ENCODE assay signal across 1 cellular context in the genomic region with DNA sequence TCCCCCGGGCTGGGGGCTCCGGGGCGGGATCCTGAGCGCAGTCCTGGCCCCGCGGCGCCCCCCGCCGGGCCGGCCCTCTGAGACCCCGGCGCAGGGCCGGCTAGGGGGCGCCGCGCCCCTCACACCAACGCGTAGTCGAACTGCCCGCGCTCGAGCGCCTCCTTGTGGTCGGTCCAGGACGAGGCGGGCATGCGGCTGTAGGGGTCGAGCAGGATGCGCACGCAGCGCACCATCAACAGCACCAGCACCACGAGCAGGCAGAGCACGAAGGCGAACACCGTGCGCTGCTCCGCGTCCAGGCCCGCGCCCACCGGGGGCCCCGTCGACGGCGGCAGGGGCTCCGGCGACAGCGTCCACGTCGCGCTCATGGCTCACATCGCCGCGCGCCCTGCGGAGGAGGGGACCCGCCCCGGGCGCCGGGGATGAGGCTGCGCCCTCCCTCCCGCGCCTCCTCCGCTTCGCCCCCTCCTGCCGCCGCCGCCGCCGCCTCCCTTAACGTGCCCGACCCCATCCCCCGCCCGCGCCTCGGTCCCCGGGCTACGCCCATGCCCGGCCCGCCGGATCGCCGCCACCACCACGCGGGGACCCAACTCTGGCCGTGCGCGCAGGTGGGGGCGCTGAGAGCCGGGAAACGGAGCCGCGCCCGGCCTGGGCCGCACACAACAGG.
A peak's percentile ranks its signal among the peaks of the same experiment; 100 is the strongest.
TF ChIP-seq lines count a peak whose summit lies in the region.

No MANE protein-coding gene starts in this region.

TF ChIP-seq in HepG2, 621 proteins besides CTCF, POLR2A, EP300 and RAD21 (continued from another document and continues in another):
- TF ChIP-seq, protein P1, sequence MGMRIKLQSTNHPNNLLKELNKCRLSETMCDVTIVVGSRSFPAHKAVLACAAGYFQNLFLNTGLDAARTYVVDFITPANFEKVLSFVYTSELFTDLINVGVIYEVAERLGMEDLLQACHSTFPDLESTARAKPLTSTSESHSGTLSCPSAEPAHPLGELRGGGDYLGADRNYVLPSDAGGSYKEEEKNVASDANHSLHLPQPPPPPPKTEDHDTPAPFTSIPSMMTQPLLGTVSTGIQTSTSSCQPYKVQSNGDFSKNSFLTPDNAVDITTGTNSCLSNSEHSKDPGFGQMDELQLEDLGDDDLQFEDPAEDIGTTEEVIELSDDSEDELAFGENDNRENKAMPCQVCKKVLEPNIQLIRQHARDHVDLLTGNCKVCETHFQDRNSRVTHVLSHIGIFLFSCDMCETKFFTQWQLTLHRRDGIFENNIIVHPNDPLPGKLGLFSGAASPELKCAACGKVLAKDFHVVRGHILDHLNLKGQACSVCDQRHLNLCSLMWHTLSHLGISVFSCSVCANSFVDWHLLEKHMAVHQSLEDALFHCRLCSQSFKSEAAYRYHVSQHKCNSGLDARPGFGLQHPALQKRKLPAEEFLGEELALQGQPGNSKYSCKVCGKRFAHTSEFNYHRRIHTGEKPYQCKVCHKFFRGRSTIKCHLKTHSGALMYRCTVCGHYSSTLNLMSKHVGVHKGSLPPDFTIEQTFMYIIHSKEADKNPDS (CRISPR knock-in tag; IDR thresholded peaks at IDR 0.05): peak; percentile 61; the same call in 1 of the 2 replicates
- TF ChIP-seq TRIM24 (CRISPR knock-in tag; IDR thresholded peaks at IDR 0.05) (no peak), ZNF768 (CRISPR knock-in tag; IDR thresholded peaks at IDR 0.05) (peak; percentile 61; the same call in 1 of the 2 replicates), JDP2 (CRISPR knock-in tag; IDR thresholded peaks at IDR 0.05; ENCODE audit: borderline replicate concordance) (no peak; the same call in 1 of the 2 replicates), YEATS2 (CRISPR knock-in tag; IDR thresholded peaks at IDR 0.05; ENCODE audit: borderline replicate concordance) (no peak), ZNF335 (CRISPR knock-in tag; IDR thresholded peaks at IDR 0.05) (no peak), NONO (IDR thresholded peaks at IDR 0.05) (no peak), NONO (CRISPR knock-in tag; conservative IDR thresholded peaks at IDR 0.05) (peak; percentile 67), AHR (CRISPR knock-in tag; IDR thresholded peaks at IDR 0.05) (peak; percentile 86; the same call in 1 of the 2 replicates), ETV5 (CRISPR knock-in tag; IDR thresholded peaks at IDR 0.05; ENCODE audit: borderline replicate concordance) (peak; percentile 32; the same call in 1 of the 2 replicates), ZNF816 (CRISPR knock-in tag; IDR thresholded peaks at IDR 0.05; ENCODE audit: borderline replicate concordance) (no peak), SAP130 (CRISPR knock-in tag; IDR thresholded peaks at IDR 0.05; ENCODE audit: low read depth) (peak; percentile 73), HOXA3 (CRISPR knock-in tag; IDR thresholded peaks at IDR 0.05) (peak; percentile 82), ZFP37 (CRISPR knock-in tag; IDR thresholded peaks at IDR 0.05; ENCODE audit: borderline replicate concordance) (0 out of 2 replicates have a peak, but pooled peaks have one; percentile 50), ZNF709 (CRISPR knock-in tag; IDR thresholded peaks at IDR 0.05) (peak; percentile 54), ZNF124 (CRISPR knock-in tag; IDR thresholded peaks at IDR 0.05) (no peak), NAIF1 (CRISPR knock-in tag; IDR thresholded peaks at IDR 0.05; ENCODE audit: borderline replicate concordance) (no peak), MYC (CRISPR knock-in tag; IDR thresholded peaks at IDR 0.05; ENCODE audit: borderline replicate concordance) (peak; percentile 88), ZNF577 (CRISPR knock-in tag; IDR thresholded peaks at IDR 0.05; ENCODE audit: borderline replicate concordance, low read depth) (no peak), XBP1 (CRISPR knock-in tag; IDR thresholded peaks at IDR 0.05) (no peak), ETV6 (CRISPR knock-in tag; conservative IDR thresholded peaks at IDR 0.05) (peak; percentile 69; the same call in 1 of the 2 replicates), HES4 (CRISPR knock-in tag; IDR thresholded peaks at IDR 0.05; ENCODE audit: borderline replicate concordance) (0 out of 2 replicates have a peak, but pooled peaks have one; percentile 46), ZKSCAN5 (CRISPR knock-in tag; IDR thresholded peaks at IDR 0.05) (no peak), POLR2AphosphoS5 (IDR thresholded peaks at IDR 0.05; ENCODE audit: low read depth, low read length) (no peak), HNRNPLL (IDR thresholded peaks at IDR 0.05; ENCODE audit: low read depth, low read length, poor library complexity, severe bottlenecking) (peak; percentile 83), RCOR2 (CRISPR knock-in tag; IDR thresholded peaks at IDR 0.05) (no peak), ZNF614 (CRISPR knock-in tag; IDR thresholded peaks at IDR 0.05; ENCODE audit: borderline replicate concordance) (no peak), RXRA (CRISPR knock-in tag; IDR thresholded peaks at IDR 0.05) (peak; percentile 51; the same call in 1 of the 2 replicates), ZSCAN12 (CRISPR knock-in tag; IDR thresholded peaks at IDR 0.05) (0 out of 2 replicates have a peak, but pooled peaks have one; percentile 68), ZFP41 (CRISPR knock-in tag; IDR thresholded peaks at IDR 0.05; ENCODE audit: borderline replicate concordance) (peak; percentile 88; the same call in 1 of the 2 replicates), KMT2B (CRISPR knock-in tag; IDR thresholded peaks at IDR 0.05) (peak; percentile 34; the same call in 1 of the 2 replicates), MTF1 (CRISPR knock-in tag; IDR thresholded peaks at IDR 0.05) (0 out of 2 replicates have a peak, but pooled peaks have one; percentile 63), GABPA (IDR thresholded peaks at IDR 0.05; ENCODE audit: low read depth, low read length) (no peak), GABPA (CRISPR knock-in tag; IDR thresholded peaks at IDR 0.05; ENCODE audit: low read depth) (no peak), ZNF263 (CRISPR knock-in tag; IDR thresholded peaks at IDR 0.05) (0 out of 2 replicates have a peak, but pooled peaks have one; percentile 43), TSC22D2 (CRISPR knock-in tag; IDR thresholded peaks at IDR 0.05; ENCODE audit: borderline replicate concordance) (0 out of 2 replicates have a peak, but pooled peaks have one; percentile 60), KLF11 (CRISPR knock-in tag; IDR thresholded peaks at IDR 0.05) (no peak), NR2F6 (IDR thresholded peaks at IDR 0.05) (no peak), NR2F6 (CRISPR knock-in tag; IDR thresholded peaks at IDR 0.05) (peak; percentile 74)
- TF ChIP-seq, protein P2, sequence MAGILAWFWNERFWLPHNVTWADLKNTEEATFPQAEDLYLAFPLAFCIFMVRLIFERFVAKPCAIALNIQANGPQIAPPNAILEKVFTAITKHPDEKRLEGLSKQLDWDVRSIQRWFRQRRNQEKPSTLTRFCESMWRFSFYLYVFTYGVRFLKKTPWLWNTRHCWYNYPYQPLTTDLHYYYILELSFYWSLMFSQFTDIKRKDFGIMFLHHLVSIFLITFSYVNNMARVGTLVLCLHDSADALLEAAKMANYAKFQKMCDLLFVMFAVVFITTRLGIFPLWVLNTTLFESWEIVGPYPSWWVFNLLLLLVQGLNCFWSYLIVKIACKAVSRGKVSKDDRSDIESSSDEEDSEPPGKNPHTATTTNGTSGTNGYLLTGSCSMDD (CRISPR knock-in tag; IDR thresholded peaks at IDR 0.05): peak; percentile 68; the same call in 1 of the 2 replicates
- TF ChIP-seq, protein P3, sequence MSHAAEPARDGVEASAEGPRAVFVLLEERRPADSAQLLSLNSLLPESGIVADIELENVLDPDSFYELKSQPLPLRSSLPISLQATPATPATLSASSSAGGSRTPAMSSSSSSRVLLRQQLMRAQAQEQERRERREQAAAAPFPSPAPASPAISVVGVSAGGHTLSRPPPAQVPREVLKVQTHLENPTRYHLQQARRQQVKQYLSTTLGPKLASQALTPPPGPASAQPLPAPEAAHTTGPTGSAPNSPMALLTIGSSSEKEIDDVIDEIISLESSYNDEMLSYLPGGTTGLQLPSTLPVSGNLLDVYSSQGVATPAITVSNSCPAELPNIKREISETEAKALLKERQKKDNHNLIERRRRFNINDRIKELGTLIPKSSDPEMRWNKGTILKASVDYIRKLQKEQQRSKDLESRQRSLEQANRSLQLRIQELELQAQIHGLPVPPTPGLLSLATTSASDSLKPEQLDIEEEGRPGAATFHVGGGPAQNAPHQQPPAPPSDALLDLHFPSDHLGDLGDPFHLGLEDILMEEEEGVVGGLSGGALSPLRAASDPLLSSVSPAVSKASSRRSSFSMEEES (CRISPR knock-in tag; IDR thresholded peaks at IDR 0.05): peak; percentile 39; the same call in 1 of the 2 replicates
- TF ChIP-seq, protein P4, sequence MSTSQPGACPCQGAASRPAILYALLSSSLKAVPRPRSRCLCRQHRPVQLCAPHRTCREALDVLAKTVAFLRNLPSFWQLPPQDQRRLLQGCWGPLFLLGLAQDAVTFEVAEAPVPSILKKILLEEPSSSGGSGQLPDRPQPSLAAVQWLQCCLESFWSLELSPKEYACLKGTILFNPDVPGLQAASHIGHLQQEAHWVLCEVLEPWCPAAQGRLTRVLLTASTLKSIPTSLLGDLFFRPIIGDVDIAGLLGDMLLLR (CRISPR knock-in tag; IDR thresholded peaks at IDR 0.05): peak; percentile 89; the same call in 1 of the 2 replicates
- TF ChIP-seq, protein P5, sequence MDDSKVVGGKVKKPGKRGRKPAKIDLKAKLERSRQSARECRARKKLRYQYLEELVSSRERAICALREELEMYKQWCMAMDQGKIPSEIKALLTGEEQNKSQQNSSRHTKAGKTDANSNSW (CRISPR knock-in tag; IDR thresholded peaks at IDR 0.05; ENCODE audit: borderline replicate concordance): peak; percentile 91; the same call in 1 of the 2 replicates
- TF ChIP-seq, protein P6, sequence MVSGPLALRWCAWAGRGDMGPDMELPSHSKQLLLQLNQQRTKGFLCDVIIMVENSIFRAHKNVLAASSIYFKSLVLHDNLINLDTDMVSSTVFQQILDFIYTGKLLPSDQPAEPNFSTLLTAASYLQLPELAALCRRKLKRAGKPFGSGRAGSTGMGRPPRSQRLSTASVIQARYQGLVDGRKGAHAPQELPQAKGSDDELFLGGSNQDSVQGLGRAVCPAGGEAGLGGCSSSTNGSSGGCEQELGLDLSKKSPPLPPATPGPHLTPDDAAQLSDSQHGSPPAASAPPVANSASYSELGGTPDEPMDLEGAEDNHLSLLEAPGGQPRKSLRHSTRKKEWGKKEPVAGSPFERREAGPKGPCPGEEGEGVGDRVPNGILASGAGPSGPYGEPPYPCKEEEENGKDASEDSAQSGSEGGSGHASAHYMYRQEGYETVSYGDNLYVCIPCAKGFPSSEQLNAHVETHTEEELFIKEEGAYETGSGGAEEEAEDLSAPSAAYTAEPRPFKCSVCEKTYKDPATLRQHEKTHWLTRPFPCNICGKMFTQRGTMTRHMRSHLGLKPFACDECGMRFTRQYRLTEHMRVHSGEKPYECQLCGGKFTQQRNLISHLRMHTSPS (CRISPR knock-in tag; IDR thresholded peaks at IDR 0.05; ENCODE audit: low read depth): no peak
- TF ChIP-seq, protein P7, sequence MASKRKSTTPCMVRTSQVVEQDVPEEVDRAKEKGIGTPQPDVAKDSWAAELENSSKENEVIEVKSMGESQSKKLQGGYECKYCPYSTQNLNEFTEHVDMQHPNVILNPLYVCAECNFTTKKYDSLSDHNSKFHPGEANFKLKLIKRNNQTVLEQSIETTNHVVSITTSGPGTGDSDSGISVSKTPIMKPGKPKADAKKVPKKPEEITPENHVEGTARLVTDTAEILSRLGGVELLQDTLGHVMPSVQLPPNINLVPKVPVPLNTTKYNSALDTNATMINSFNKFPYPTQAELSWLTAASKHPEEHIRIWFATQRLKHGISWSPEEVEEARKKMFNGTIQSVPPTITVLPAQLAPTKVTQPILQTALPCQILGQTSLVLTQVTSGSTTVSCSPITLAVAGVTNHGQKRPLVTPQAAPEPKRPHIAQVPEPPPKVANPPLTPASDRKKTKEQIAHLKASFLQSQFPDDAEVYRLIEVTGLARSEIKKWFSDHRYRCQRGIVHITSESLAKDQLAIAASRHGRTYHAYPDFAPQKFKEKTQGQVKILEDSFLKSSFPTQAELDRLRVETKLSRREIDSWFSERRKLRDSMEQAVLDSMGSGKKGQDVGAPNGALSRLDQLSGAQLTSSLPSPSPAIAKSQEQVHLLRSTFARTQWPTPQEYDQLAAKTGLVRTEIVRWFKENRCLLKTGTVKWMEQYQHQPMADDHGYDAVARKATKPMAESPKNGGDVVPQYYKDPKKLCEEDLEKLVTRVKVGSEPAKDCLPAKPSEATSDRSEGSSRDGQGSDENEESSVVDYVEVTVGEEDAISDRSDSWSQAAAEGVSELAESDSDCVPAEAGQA (IDR thresholded peaks at IDR 0.05; ENCODE audit: low read depth): no peak; the same call in 1 of the 2 replicates
- TF ChIP-seq, protein P7 (CRISPR knock-in tag; IDR thresholded peaks at IDR 0.05; ENCODE audit: borderline replicate concordance): 0 out of 2 replicates have a peak, but pooled peaks have one; percentile 82
- TF ChIP-seq, protein P8, sequence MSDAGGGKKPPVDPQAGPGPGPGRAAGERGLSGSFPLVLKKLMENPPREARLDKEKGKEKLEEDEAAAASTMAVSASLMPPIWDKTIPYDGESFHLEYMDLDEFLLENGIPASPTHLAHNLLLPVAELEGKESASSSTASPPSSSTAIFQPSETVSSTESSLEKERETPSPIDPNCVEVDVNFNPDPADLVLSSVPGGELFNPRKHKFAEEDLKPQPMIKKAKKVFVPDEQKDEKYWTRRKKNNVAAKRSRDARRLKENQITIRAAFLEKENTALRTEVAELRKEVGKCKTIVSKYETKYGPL (CRISPR knock-in tag; IDR thresholded peaks at IDR 0.05): peak; percentile 34; the same call in 1 of the 2 replicates
